ENCODE assay signal across 14 cellular contexts in genomic region chr17:2233441-2233947, GRCh38.
DNase-seq lines count a peak whose midpoint lies in the region; ATAC-seq and TF ChIP-seq lines count a peak whose summit lies in the region.
"Had no signal": no experiment of that assay in that cellular context is flagged by ENCODE, and none has a peak within 500 bp of the region (broad histone marks: within the 10 kb centered on the region; RNA-seq: fewer than 3 reads in every experiment).

No MANE protein-coding gene starts in this region.

- no peaks in the 10 kb centered on the region for H4K20me1 ChIP-seq in PC-9 (ENCODE audit: insufficient read depth)

- H3K4me3 ChIP-seq in dorsolateral prefrontal cortex (no peak overlapping the region), muscle layer of duodenum (ENCODE audit: low read depth in 1 of 2, low read length in 2 of 2) (no peak overlapping the region), uterus (no peak overlapping the region), PC-9 (no peak overlapping the region)
- H3K4me3 ChIP-seq: A549, pancreas had no signal

- POLR2A ChIA-PET in PC-9 (lab: Charles Lee; ENCODE audit: unreplicated experiment) = no interaction called here

- in situ Hi-C loops in GM13977 (cut with MboI; ENCODE audit: low pct_unique_long_range_greater_than_20kb, low sequenced_read_pairs, unreplicated experiment) = no loop called here

- no peak for TF ChIP-seq POLR2A in uterus (IDR thresholded peaks at IDR 0.05)

- H3K36me3 ChIP-seq in muscle layer of duodenum (ENCODE audit: control insufficient read depth in 1 of 2, insufficient read depth in 2 of 2, low read length in 2 of 2) = peaks cover 0 to 12% of the 10 kb centered on the region in 2 donors
- H3K36me3 ChIP-seq in uterus = no peaks in the 10 kb centered on the region
- no peaks in the 10 kb centered on the region for H3K36me3 ChIP-seq in PC-9 (ENCODE audit: low read depth)

- H3K4me2 ChIP-seq in PC-9 = no peak overlapping the region
- H3K4me2 ChIP-seq: A549 had no signal

- H3K27ac Mint-ChIP-seq in activated CD8-positive, alpha-beta memory T cell treated with anti-CD3 and anti-CD28 coated beads, Interleukin-2, amount 10 ng/mL, durations not matched to agents 7 days and 5 days = no peak overlapping the region
- H3K27ac Mint-ChIP-seq: IgD-negative memory B cell had no signal

- H3K27me3 ChIP-seq in dorsolateral prefrontal cortex (no peaks in the 10 kb centered on the region), muscle layer of duodenum (ENCODE audit: low read depth, low read length) (no peaks in the 10 kb centered on the region), uterus (no peaks in the 10 kb centered on the region), PC-9 (ENCODE audit: insufficient read depth, low read depth) (no peaks in the 10 kb centered on the region)
- H3K27me3 ChIP-seq: pancreas had no signal

- no peak overlapping the region for H3K4me3 Mint-ChIP-seq in activated CD8-positive, alpha-beta memory T cell treated with anti-CD3 and anti-CD28 coated beads, Interleukin-2, amount 10 ng/mL, durations not matched to agents 7 days and 5 days
- H3K4me3 Mint-ChIP-seq: IgD-negative memory B cell had no signal

- no peaks in the 10 kb centered on the region; the same call in 1 of the 2 replicates for H3F3A ChIP-seq in PC-9 (ENCODE audit: insufficient read depth, low read depth)

- H3K9me3 ChIP-seq in muscle layer of duodenum (ENCODE audit: control insufficient read depth in 1 of 2, low read length in 2 of 2) (no peaks in the 10 kb centered on the region), uterus (no peaks in the 10 kb centered on the region), PC-9 (ENCODE audit: insufficient read depth, low read depth) (no peaks in the 10 kb centered on the region)
- H3K9me3 ChIP-seq: A549, pancreas had no signal

- no peaks in the 10 kb centered on the region for H3K9me2 ChIP-seq in PC-9 (ENCODE audit: insufficient read depth)

- H3K4me1 Mint-ChIP-seq in activated CD8-positive, alpha-beta memory T cell treated with anti-CD3 and anti-CD28 coated beads, Interleukin-2, amount 10 ng/mL, durations not matched to agents 7 days and 5 days = peaks cover 76% of the 10 kb centered on the region

- H3K79me2 ChIP-seq in PC-9 (ENCODE audit: low read depth) = no peaks in the 10 kb centered on the region

- BruUV-seq in PC-9 (replicated peaks; lab: Mats Ljungman, UMichigan) = no TSS peak

- CTCF ChIA-PET in activated CD8-positive, alpha-beta memory T cell treated with anti-CD3 and anti-CD28 coated beads, Interleukin-2, amount 10 ng/mL, durations not matched to agents 7 days and 5 days (lab: Charles Lee) = interaction anchor here (1.4 kb wide), 1 partner anchor 10 kb away, joined by 5 read pairs; no protein-coding TSS in a partner anchor
- CTCF ChIA-PET in PC-9 (lab: Charles Lee) = no interaction called here

- H2AFZ ChIP-seq in PC-9 = no peak overlapping the region

- H3K4me1 ChIP-seq in muscle layer of duodenum (ENCODE audit: control insufficient read depth in 1 of 2, insufficient read depth in 2 of 2, low read length in 2 of 2) = peaks cover 8 to 27% of the 10 kb centered on the region in 2 donors
- peaks cover 5 to 10% of the 10 kb centered on the region in 2 donors for H3K4me1 ChIP-seq in uterus
- H3K4me1 ChIP-seq in PC-9 (replicated peaks; ENCODE audit: insufficient read depth) = no peaks in the 10 kb centered on the region
- H3K4me1 ChIP-seq: A549 had no signal

- intact Hi-C loops in dorsolateral prefrontal cortex (cut with DNase I) = loop anchor here (5.0 to 10.0 kb wide), 2 partner anchors 59 to 111 kb away; no protein-coding TSS in a partner anchor
- intact Hi-C loops in uterus (cut with DNase I; ENCODE audit: low total_unique reads) = no loop called here
- intact Hi-C loops in PC-9 (cut with micrococcal nuclease; ENCODE audit: unreplicated experiment) = loop anchor here (5.0 kb wide), 1 partner anchor 184 kb away; no protein-coding TSS in a partner anchor

- H3K9me3 Mint-ChIP-seq in activated CD8-positive, alpha-beta memory T cell treated with anti-CD3 and anti-CD28 coated beads, Interleukin-2, amount 10 ng/mL, durations not matched to agents 7 days and 5 days (ENCODE audit: low read depth) = no peaks in the 10 kb centered on the region
- H3K9me3 Mint-ChIP-seq: IgD-negative memory B cell had no signal

- peak overlapping the region in 32 of 59 donors; percentile 9 to 85 (median 44) for H3K27ac ChIP-seq in dorsolateral prefrontal cortex
- peak overlapping the region; percentile 21 for H3K27ac ChIP-seq in muscle layer of duodenum (ENCODE audit: low read length)
- H3K27ac ChIP-seq in uterus = peak overlapping the region; percentile 92 to 98
- no peak overlapping the region for H3K27ac ChIP-seq in PC-9
- H3K27ac ChIP-seq: A549 had no signal

- no peak for DNase-seq in activated CD8-positive, alpha-beta memory T cell treated with anti-CD3 and anti-CD28 coated beads, Interleukin-2, amount 10 ng/mL, durations not matched to agents 7 days and 5 days
- no peak for DNase-seq in activated CD8-positive, alpha-beta memory T cell treated with anti-CD3 and anti-CD28 coated beads, Interleukin-2, amount 50 U/mL, for 48 hours
- peak in 4 of 10 donors; percentile 23 to 74 (median 40) for DNase-seq in dorsolateral prefrontal cortex
- no peak for DNase-seq in uterus
- no peak for DNase-seq in PC-9
- no peak for DNase-seq in GM13977 (ENCODE audit: low spot score)
- no peak for DNase-seq in activated CD4-positive, alpha-beta T cell treated with anti-CD3 and anti-CD28 coated beads for 4 hours
- DNase-seq: cerebellar nuclear complex, GDM1, NCI-H446 treated with DMSO at 0.1 percent for 48 hours, pancreas had no signal

- no peak for TF ChIP-seq CTCF in dorsolateral prefrontal cortex (IDR thresholded peaks at IDR 0.05 in 54 of 56, conservative IDR thresholded peaks at IDR 0.05 in 2 of 56; ENCODE audit: low read depth in 1 of 56, partially characterized antibody in 56 of 56)
- no peak for TF ChIP-seq CTCF in uterus (IDR thresholded peaks at IDR 0.05)
- no peak for TF ChIP-seq CTCF in PC-9 (conservative IDR thresholded peaks at IDR 0.05)
- no peak for TF ChIP-seq CTCF in GM13977 (IDR thresholded peaks at IDR 0.05; ENCODE audit: extremely low read depth, insufficient read depth, missing control alignments)

- H3K36me3 Mint-ChIP-seq in activated CD8-positive, alpha-beta memory T cell treated with anti-CD3 and anti-CD28 coated beads, Interleukin-2, amount 10 ng/mL, durations not matched to agents 7 days and 5 days = peaks cover 34% of the 10 kb centered on the region
- H3K36me3 Mint-ChIP-seq: IgD-negative memory B cell had no signal

- H3K27me3 Mint-ChIP-seq in activated CD8-positive, alpha-beta memory T cell treated with anti-CD3 and anti-CD28 coated beads, Interleukin-2, amount 10 ng/mL, durations not matched to agents 7 days and 5 days = no peaks in the 10 kb centered on the region
- H3K27me3 Mint-ChIP-seq: IgD-negative memory B cell had no signal

- peak; percentile 20 for ATAC-seq in activated CD8-positive, alpha-beta memory T cell treated with anti-CD3 and anti-CD28 coated beads, Interleukin-2, amount 10 ng/mL, durations not matched to agents 7 days and 5 days
- ATAC-seq: A549 had no signal
